Comparison of ENCODE assay signal across 12 cellular contexts in genomic region chr18:79517322-79517721, GRCh38.
A peak's percentile ranks its signal among the peaks of the same experiment; 100 is the strongest.
DNase-seq lines count a peak whose midpoint lies in the region; ATAC-seq and TF ChIP-seq lines count a peak whose summit lies in the region.
"Had no signal": no experiment of that assay in that cellular context is flagged by ENCODE, and none has a peak within 500 bp of the region (broad histone marks: within the 10 kb centered on the region; RNA-seq: fewer than 3 reads in every experiment).

No MANE protein-coding gene starts in this region.

- POLR2A ChIA-PET in WTC11 (lab: Charles Lee): no interaction called here
- POLR2A ChIA-PET in activated naive CD8-positive, alpha-beta T cell treated with anti-CD3 and anti-CD28 coated beads, Interleukin-2, amount 10 ng/mL, durations not matched to agents 7 days and 5 days (lab: Charles Lee): interaction anchor here (0.6 kb wide), 1 partner anchor 103 kb away, joined by 7 read pairs; no protein-coding TSS in a partner anchor

- DNase-seq in GM23338 (ENCODE audit: low spot score) (peak; percentile 43), WTC11 (ENCODE audit: low spot score) (no peak), chondrocyte (ENCODE audit: low spot score) (no peak), iPS-NIHi11 (ENCODE audit: low spot score) (no peak), NOMO-1 treated with dmso at 0.1 percent for 144 hours (lab: John Stamatoyannopoulos, UW; ENCODE audit: unreplicated experiment) (no peak)
- DNase-seq in activated naive CD8-positive, alpha-beta T cell treated with anti-CD3 and anti-CD28 coated beads, Interleukin-2, amount 10 ng/mL, durations not matched to agents 7 days and 5 days: no peak
- peak; percentile 43 for DNase-seq in stimulated activated CD4-positive, alpha-beta T cell treated with anti-CD3 and anti-CD28 coated beads, Interleukin-12 subunit alpha, Interleukin-12 subunit beta, amount 100 ng/mL, for 4 hours
- DNase-seq: BE2C, esophagus squamous epithelium, NCI-H526 had no signal

- H3K4me3 Mint-ChIP-seq in GM23338 (no peak overlapping the region), WTC11 (no peak overlapping the region), chondrocyte (ENCODE audit: unreplicated experiment) (no peak overlapping the region)
- H3K4me3 Mint-ChIP-seq in activated naive CD8-positive, alpha-beta T cell treated with anti-CD3 and anti-CD28 coated beads, Interleukin-2, amount 10 ng/mL, durations not matched to agents 7 days and 5 days: peak overlapping the region; percentile 69

- H3K4me1 Mint-ChIP-seq in GM23338 (peaks cover 2% of the 10 kb centered on the region; the same call in 1 of the 3 replicates), WTC11 (no peaks in the 10 kb centered on the region), chondrocyte (ENCODE audit: low read depth) (peaks cover 7% of the 10 kb centered on the region)
- H3K4me1 Mint-ChIP-seq in activated naive CD8-positive, alpha-beta T cell treated with anti-CD3 and anti-CD28 coated beads, Interleukin-2, amount 10 ng/mL, durations not matched to agents 7 days and 5 days: peaks cover 41% of the 10 kb centered on the region

- H3K27me3 ChIP-seq in GM23338 (ENCODE audit: insufficient read depth): no peaks in the 10 kb centered on the region
- H3K27me3 ChIP-seq: BE2C, esophagus squamous epithelium, pancreas had no signal

- H3K36me3 Mint-ChIP-seq in GM23338 (ENCODE audit: low read depth): no peaks in the 10 kb centered on the region
- peaks cover 3% of the 10 kb centered on the region for H3K36me3 Mint-ChIP-seq in WTC11
- H3K36me3 Mint-ChIP-seq in activated naive CD8-positive, alpha-beta T cell treated with anti-CD3 and anti-CD28 coated beads, Interleukin-2, amount 10 ng/mL, durations not matched to agents 7 days and 5 days: peaks cover 7% of the 10 kb centered on the region
- no peaks in the 10 kb centered on the region for H3K36me3 Mint-ChIP-seq in chondrocyte (ENCODE audit: low read depth)

- H4K20me1 ChIP-seq in GM23338 (replicated peaks; ENCODE audit: insufficient read depth): no peaks in the 10 kb centered on the region; the same call in 1 of the 2 replicates

- H3K9me2 ChIP-seq in GM23338 (ENCODE audit: insufficient read depth): no peaks in the 10 kb centered on the region

- H2AFZ ChIP-seq in GM23338: no peak overlapping the region

- no peak overlapping the region for H3K4me3 ChIP-seq in GM23338
- H3K4me3 ChIP-seq: esophagus squamous epithelium, pancreas had no signal

- CTCF ChIA-PET in WTC11 (lab: Charles Lee): interaction anchor here (1.0 kb wide), 1 partner anchor 96 kb away, joined by 3 read pairs; no protein-coding TSS in a partner anchor

- H3K27me3 Mint-ChIP-seq in GM23338 (ENCODE audit: insufficient read depth, low read depth, poor library complexity) (peaks cover 4% of the 10 kb centered on the region), WTC11 (ENCODE audit: low read depth) (no peaks in the 10 kb centered on the region), chondrocyte (ENCODE audit: low read depth) (no peaks in the 10 kb centered on the region)
- no peaks in the 10 kb centered on the region for H3K27me3 Mint-ChIP-seq in activated naive CD8-positive, alpha-beta T cell treated with anti-CD3 and anti-CD28 coated beads, Interleukin-2, amount 10 ng/mL, durations not matched to agents 7 days and 5 days

- ATAC-seq in GM23338 (peak; percentile 47; the same call in 1 of the 3 replicates), WTC11 (peak; percentile 43; the same call in 1 of the 2 replicates), HG02588 (IDR thresholded peaks at IDR 0.05; ENCODE audit: unreplicated experiment) (no peak)
- peak; percentile 59 for ATAC-seq in activated naive CD8-positive, alpha-beta T cell treated with anti-CD3 and anti-CD28 coated beads, Interleukin-2, amount 10 ng/mL, durations not matched to agents 7 days and 5 days (ENCODE audit: low read depth)
- ATAC-seq: pancreas had no signal

- TF ChIP-seq CTCF in GM23338 (conservative IDR thresholded peaks at IDR 0.05; ENCODE audit: low read depth in 2 of 2) (no peak; a peak in 1 of 4 replicates), WTC11 (IDR thresholded peaks at IDR 0.05) (no peak), chondrocyte (IDR thresholded peaks at IDR 0.05) (no peak)

- no peaks in the 10 kb centered on the region for H3K36me3 ChIP-seq in GM23338 (ENCODE audit: insufficient read depth)
- H3K36me3 ChIP-seq: BE2C, pancreas had no signal

- no peaks in the 10 kb centered on the region for H3K79me2 ChIP-seq in GM23338 (replicated peaks; ENCODE audit: insufficient read depth)

- no peaks in the 10 kb centered on the region for H3F3A ChIP-seq in GM23338 (replicated peaks; ENCODE audit: low read depth)

- no peak overlapping the region for H3K27ac Mint-ChIP-seq in GM23338
- H3K27ac Mint-ChIP-seq in WTC11: no peak overlapping the region
- peak overlapping the region; percentile 87 for H3K27ac Mint-ChIP-seq in activated naive CD8-positive, alpha-beta T cell treated with anti-CD3 and anti-CD28 coated beads, Interleukin-2, amount 10 ng/mL, durations not matched to agents 7 days and 5 days
- H3K27ac Mint-ChIP-seq in chondrocyte (ENCODE audit: unreplicated experiment): no peak overlapping the region

- no peaks in the 10 kb centered on the region; the same call in 2 of the 3 replicates for H3K9me3 Mint-ChIP-seq in GM23338
- H3K9me3 Mint-ChIP-seq in WTC11: no peaks in the 10 kb centered on the region
- H3K9me3 Mint-ChIP-seq in activated naive CD8-positive, alpha-beta T cell treated with anti-CD3 and anti-CD28 coated beads, Interleukin-2, amount 10 ng/mL, durations not matched to agents 7 days and 5 days: no peaks in the 10 kb centered on the region
- no peaks in the 10 kb centered on the region for H3K9me3 Mint-ChIP-seq in chondrocyte (ENCODE audit: low read depth)

- no peaks in the 10 kb centered on the region for H3K4me1 ChIP-seq in GM23338 (ENCODE audit: insufficient read depth)
- H3K4me1 ChIP-seq: BE2C, esophagus squamous epithelium, pancreas had no signal

- no peak overlapping the region for H3K4me2 ChIP-seq in GM23338

- no peak overlapping the region for H3K27ac ChIP-seq in GM23338 (ENCODE audit: low read depth)
- H3K27ac ChIP-seq: esophagus squamous epithelium, pancreas had no signal

TF ChIP-seq in GM23338, 12 proteins besides CTCF, POLR2A, EP300 and RAD21 (continues in another document):
- no peak for TF ChIP-seq JUNB (IDR thresholded peaks at IDR 0.05; ENCODE audit: unreplicated experiment)
- no peak for TF ChIP-seq POLR2AphosphoS5 (IDR thresholded peaks at IDR 0.05; ENCODE audit: low read depth)
- no peak for TF ChIP-seq STAT1 (IDR thresholded peaks at IDR 0.05; ENCODE audit: unreplicated experiment)
- no peak for TF ChIP-seq NANOG (IDR thresholded peaks at IDR 0.05; ENCODE audit: borderline replicate concordance)
- TF ChIP-seq, protein P1, sequence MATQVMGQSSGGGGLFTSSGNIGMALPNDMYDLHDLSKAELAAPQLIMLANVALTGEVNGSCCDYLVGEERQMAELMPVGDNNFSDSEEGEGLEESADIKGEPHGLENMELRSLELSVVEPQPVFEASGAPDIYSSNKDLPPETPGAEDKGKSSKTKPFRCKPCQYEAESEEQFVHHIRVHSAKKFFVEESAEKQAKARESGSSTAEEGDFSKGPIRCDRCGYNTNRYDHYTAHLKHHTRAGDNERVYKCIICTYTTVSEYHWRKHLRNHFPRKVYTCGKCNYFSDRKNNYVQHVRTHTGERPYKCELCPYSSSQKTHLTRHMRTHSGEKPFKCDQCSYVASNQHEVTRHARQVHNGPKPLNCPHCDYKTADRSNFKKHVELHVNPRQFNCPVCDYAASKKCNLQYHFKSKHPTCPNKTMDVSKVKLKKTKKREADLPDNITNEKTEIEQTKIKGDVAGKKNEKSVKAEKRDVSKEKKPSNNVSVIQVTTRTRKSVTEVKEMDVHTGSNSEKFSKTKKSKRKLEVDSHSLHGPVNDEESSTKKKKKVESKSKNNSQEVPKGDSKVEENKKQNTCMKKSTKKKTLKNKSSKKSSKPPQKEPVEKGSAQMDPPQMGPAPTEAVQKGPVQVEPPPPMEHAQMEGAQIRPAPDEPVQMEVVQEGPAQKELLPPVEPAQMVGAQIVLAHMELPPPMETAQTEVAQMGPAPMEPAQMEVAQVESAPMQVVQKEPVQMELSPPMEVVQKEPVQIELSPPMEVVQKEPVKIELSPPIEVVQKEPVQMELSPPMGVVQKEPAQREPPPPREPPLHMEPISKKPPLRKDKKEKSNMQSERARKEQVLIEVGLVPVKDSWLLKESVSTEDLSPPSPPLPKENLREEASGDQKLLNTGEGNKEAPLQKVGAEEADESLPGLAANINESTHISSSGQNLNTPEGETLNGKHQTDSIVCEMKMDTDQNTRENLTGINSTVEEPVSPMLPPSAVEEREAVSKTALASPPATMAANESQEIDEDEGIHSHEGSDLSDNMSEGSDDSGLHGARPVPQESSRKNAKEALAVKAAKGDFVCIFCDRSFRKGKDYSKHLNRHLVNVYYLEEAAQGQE (IDR thresholded peaks at IDR 0.05; ENCODE audit: unreplicated experiment): no peak

TF ChIP-seq in WTC11, 78 proteins besides CTCF, POLR2A, EP300 and RAD21 (continues in another document):
- no peak for TF ChIP-seq ELF4 (CRISPR knock-in tag; IDR thresholded peaks at IDR 0.05; ENCODE audit: low read depth)
- no peak for TF ChIP-seq ESRRA (CRISPR knock-in tag; IDR thresholded peaks at IDR 0.05; ENCODE audit: borderline replicate concordance)
- no peak for TF ChIP-seq PRRX2 (CRISPR knock-in tag; IDR thresholded peaks at IDR 0.05)
- TF ChIP-seq ATF2 (CRISPR knock-in tag; IDR thresholded peaks at IDR 0.05; ENCODE audit: borderline replicate concordance, low read depth): no peak
- TF ChIP-seq GRHL2 (CRISPR knock-in tag; IDR thresholded peaks at IDR 0.05; ENCODE audit: insufficient replicate concordance, severe bottlenecking): no peak
- TF ChIP-seq CBFB (CRISPR knock-in tag; IDR thresholded peaks at IDR 0.05; ENCODE audit: low read depth): no peak
- no peak for TF ChIP-seq FOXJ3 (CRISPR knock-in tag; IDR thresholded peaks at IDR 0.05; ENCODE audit: borderline replicate concordance)

Comparison
In these comparisons a context has a peak if more than half of its experiments do, and no peak if none do; other contexts are left out.
1. DNase-seq: peak in GM23338 (single experiment) and stimulated activated CD4-positive, alpha-beta T cell treated with anti-CD3 and anti-CD28 coated beads, Interleukin-12 subunit alpha, Interleukin-12 subunit beta, amount 100 ng/mL, for 4 hours (single experiment); none in WTC11 (single experiment), activated naive CD8-positive, alpha-beta T cell treated with anti-CD3 and anti-CD28 coated beads, Interleukin-2, amount 10 ng/mL, durations not matched to agents 7 days and 5 days (single experiment), chondrocyte (single experiment), iPS-NIHi11 (single experiment) and NOMO-1 treated with dmso at 0.1 percent for 144 hours (single experiment).